1 cellular context compared by ENCODE assay signal in the genomic region with DNA sequence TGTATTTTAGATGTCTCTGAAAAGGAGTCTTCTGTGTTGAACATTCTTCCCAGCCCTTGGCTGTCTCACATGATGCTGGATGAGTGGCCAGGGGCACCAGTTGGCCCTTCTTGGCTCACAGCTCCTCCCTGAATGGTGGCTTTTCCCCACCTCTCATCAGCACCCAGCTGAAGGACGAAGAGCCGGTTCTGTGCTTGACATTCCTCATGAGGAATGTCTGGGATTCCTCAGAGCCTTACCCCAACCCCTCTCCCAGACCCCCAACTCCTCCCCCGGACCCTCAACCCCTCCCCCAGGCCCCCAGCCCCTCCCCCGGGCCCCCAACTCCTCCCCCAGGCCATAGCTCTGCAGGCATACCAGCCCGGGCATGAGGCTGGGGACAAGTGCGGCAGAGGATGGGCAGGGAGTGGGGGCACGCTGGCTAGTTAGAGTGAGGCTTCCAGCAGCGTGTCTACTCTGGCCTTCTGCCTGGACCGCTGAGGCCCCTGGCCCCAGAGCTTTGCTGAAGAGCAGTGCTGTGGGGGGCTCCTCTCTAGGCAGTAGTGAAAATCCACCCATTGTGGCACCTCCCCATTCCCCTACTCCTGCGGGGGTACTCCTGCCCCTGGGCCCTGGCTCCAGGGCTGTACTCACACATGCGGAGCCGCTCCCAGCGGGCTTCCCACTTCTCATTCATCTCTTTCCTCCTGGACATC.
TF ChIP-seq lines count a peak whose summit lies in the region.

No MANE protein-coding gene starts in this region.

TF ChIP-seq in GM23338, 12 proteins besides CTCF, POLR2A, EP300 and RAD21 (continued from another document):
- TF ChIP-seq, protein P1, sequence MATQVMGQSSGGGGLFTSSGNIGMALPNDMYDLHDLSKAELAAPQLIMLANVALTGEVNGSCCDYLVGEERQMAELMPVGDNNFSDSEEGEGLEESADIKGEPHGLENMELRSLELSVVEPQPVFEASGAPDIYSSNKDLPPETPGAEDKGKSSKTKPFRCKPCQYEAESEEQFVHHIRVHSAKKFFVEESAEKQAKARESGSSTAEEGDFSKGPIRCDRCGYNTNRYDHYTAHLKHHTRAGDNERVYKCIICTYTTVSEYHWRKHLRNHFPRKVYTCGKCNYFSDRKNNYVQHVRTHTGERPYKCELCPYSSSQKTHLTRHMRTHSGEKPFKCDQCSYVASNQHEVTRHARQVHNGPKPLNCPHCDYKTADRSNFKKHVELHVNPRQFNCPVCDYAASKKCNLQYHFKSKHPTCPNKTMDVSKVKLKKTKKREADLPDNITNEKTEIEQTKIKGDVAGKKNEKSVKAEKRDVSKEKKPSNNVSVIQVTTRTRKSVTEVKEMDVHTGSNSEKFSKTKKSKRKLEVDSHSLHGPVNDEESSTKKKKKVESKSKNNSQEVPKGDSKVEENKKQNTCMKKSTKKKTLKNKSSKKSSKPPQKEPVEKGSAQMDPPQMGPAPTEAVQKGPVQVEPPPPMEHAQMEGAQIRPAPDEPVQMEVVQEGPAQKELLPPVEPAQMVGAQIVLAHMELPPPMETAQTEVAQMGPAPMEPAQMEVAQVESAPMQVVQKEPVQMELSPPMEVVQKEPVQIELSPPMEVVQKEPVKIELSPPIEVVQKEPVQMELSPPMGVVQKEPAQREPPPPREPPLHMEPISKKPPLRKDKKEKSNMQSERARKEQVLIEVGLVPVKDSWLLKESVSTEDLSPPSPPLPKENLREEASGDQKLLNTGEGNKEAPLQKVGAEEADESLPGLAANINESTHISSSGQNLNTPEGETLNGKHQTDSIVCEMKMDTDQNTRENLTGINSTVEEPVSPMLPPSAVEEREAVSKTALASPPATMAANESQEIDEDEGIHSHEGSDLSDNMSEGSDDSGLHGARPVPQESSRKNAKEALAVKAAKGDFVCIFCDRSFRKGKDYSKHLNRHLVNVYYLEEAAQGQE (IDR thresholded peaks at IDR 0.05; ENCODE audit: unreplicated experiment) = no peak
- TF ChIP-seq EZH2phosphoT487 (IDR thresholded peaks at IDR 0.05; ENCODE audit: unreplicated experiment) = no peak
- TF ChIP-seq, protein P2, sequence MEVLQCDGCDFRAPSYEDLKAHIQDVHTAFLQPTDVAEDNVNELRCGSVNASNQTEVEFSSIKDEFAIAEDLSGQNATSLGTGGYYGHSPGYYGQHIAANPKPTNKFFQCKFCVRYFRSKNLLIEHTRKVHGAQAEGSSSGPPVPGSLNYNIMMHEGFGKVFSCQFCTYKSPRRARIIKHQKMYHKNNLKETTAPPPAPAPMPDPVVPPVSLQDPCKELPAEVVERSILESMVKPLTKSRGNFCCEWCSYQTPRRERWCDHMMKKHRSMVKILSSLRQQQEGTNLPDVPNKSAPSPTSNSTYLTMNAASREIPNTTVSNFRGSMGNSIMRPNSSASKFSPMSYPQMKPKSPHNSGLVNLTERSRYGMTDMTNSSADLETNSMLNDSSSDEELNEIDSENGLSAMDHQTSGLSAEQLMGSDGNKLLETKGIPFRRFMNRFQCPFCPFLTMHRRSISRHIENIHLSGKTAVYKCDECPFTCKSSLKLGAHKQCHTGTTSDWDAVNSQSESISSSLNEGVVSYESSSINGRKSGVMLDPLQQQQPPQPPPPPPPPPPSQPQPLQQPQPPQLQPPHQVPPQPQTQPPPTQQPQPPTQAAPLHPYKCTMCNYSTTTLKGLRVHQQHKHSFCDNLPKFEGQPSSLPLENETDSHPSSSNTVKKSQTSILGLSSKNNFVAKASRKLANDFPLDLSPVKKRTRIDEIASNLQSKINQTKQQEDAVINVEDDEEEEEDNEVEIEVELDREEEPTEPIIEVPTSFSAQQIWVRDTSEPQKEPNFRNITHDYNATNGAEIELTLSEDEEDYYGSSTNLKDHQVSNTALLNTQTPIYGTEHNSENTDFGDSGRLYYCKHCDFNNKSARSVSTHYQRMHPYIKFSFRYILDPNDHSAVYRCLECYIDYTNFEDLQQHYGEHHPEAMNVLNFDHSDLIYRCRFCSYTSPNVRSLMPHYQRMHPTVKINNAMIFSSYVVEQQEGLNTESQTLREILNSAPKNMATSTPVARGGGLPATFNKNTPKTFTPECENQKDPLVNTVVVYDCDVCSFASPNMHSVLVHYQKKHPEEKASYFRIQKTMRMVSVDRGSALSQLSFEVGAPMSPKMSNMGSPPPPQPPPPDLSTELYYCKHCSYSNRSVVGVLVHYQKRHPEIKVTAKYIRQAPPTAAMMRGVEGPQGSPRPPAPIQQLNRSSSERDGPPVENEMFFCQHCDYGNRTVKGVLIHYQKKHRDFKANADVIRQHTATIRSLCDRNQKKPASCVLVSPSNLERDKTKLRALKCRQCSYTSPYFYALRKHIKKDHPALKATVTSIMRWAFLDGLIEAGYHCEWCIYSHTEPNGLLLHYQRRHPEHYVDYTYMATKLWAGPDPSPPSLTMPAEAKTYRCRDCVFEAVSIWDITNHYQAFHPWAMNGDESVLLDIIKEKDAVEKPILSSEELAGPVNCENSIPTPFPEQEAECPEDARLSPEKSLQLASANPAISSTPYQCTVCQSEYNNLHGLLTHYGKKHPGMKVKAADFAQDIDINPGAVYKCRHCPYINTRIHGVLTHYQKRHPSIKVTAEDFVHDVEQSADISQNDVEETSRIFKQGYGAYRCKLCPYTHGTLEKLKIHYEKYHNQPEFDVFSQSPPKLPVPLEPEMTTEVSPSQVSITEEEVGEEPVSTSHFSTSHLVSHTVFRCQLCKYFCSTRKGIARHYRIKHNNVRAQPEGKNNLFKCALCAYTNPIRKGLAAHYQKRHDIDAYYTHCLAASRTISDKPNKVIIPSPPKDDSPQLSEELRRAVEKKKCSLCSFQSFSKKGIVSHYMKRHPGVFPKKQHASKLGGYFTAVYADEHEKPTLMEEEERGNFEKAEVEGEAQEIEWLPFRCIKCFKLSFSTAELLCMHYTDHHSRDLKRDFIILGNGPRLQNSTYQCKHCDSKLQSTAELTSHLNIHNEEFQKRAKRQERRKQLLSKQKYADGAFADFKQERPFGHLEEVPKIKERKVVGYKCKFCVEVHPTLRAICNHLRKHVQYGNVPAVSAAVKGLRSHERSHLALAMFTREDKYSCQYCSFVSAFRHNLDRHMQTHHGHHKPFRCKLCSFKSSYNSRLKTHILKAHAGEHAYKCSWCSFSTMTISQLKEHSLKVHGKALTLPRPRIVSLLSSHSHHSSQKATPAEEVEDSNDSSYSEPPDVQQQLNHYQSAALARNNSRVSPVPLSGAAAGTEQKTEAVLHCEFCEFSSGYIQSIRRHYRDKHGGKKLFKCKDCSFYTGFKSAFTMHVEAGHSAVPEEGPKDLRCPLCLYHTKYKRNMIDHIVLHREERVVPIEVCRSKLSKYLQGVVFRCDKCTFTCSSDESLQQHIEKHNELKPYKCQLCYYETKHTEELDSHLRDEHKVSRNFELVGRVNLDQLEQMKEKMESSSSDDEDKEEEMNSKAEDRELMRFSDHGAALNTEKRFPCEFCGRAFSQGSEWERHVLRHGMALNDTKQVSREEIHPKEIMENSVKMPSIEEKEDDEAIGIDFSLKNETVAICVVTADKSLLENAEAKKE (CRISPR knock-in tag; IDR thresholded peaks at IDR 0.05) = no peak
- TF ChIP-seq CREB1 (CRISPR knock-in tag; IDR thresholded peaks at IDR 0.05; ENCODE audit: low read depth) = no peak
